Comparison of ENCODE assay signal across 12 cellular contexts in the genomic region with DNA sequence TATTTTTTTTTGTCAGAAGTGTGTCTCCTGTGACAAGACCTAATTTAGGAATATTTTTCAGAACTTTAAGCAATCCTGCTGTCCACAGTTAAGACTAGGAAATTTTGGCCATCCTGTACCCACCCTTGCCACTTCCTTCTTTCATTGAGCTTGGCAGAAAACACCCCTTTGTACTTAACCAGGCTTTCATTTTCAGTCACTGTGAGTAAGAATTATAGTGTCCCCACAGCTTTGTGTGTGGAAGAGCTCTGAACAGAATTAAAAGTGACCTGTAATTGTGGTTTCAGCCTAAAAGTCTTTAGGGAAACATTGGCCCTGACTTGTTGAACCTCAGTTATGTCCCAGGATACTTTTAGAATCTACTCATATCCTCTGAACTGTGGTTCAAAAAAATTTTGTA.
DNase-seq lines count a peak whose midpoint lies in the region; ATAC-seq, FAIRE-seq and TF ChIP-seq lines count a peak whose summit lies in the region.
"Had no signal": no experiment of that assay in that cellular context is flagged by ENCODE, and none has a peak within 500 bp of the region (broad histone marks: within the 10 kb centered on the region; RNA-seq: fewer than 3 reads in every experiment).

No MANE protein-coding gene starts in this region.

- ATAC-seq in GM19328 (IDR thresholded peaks at IDR 0.05; ENCODE audit: unreplicated experiment) = peak; percentile 54
- peak; percentile 71 for ATAC-seq in HG02885 (IDR thresholded peaks at IDR 0.05; ENCODE audit: poor library complexity, unreplicated experiment)
- ATAC-seq: left colon, right cardiac atrium had no signal

- H3K9me3 ChIP-seq in DOHH2 (ENCODE audit: control insufficient read depth, insufficient read depth, low read length) (peaks cover 27% of the 10 kb centered on the region), MM.1S (replicated peaks; ENCODE audit: insufficient read depth, low read length) (no peaks in the 10 kb centered on the region)
- H3K9me3 ChIP-seq: SK-N-SH had no signal

- BruUV-seq in Calu3 (replicated peaks; lab: Mats Ljungman, UMichigan) = no TSS peak

- peak overlapping the region; percentile 27 for H3K4me3 ChIP-seq in DOHH2 (ENCODE audit: low read length)
- H3K4me3 ChIP-seq in MM.1S (ENCODE audit: low read length) = no peak overlapping the region

- peak overlapping the region; percentile 78 for H3K27ac ChIP-seq in DOHH2 (ENCODE audit: low read depth, low read length)
- H3K27ac ChIP-seq in MM.1S (ENCODE audit: low read length) = no peak overlapping the region

- H3K9me2 ChIP-seq in DOHH2 (replicated peaks; ENCODE audit: control insufficient read depth, low read length) = no peaks in the 10 kb centered on the region
- no peaks in the 10 kb centered on the region for H3K9me2 ChIP-seq in MM.1S (replicated peaks; ENCODE audit: insufficient read depth, low read length)
- H3K9me2 ChIP-seq: SK-N-SH had no signal

- CTCF ChIA-PET in Calu3 (lab: Charles Lee) = no interaction called here

- 0 out of 2 replicates have a peak, but pooled peaks cover 7% of the 10 kb centered on the region for H3F3A ChIP-seq in DOHH2 (ENCODE audit: control insufficient read depth, insufficient read depth)
- no peaks in the 10 kb centered on the region for H3F3A ChIP-seq in MM.1S (ENCODE audit: insufficient read depth, low read length)

- no peak overlapping the region for H3K27ac Mint-ChIP-seq in Calu3 (ENCODE audit: unreplicated experiment)
- H3K27ac Mint-ChIP-seq: activated T-helper 1 cell treated with anti-CD3 and anti-CD28 coated beads, Interleukin-12 subunit alpha, Interleukin-12 subunit beta, Interleukin-2, Interleukin-4 antibody, amounts not matched to agents 30 ng/mL and 10 ng/mL and 1 ng/mL, durations not matched to agents 14 hours and 24 hours and 36 hours had no signal

- peak overlapping the region; percentile 12; the same call in 1 of the 2 replicates for H3K4me2 ChIP-seq in DOHH2 (ENCODE audit: low read length)
- H3K4me2 ChIP-seq in MM.1S (ENCODE audit: low read depth, low read length) = no peak overlapping the region
- H3K4me2 ChIP-seq: SK-N-SH had no signal

- H3K4me1 ChIP-seq in DOHH2 (ENCODE audit: control insufficient read depth, low read length) (peaks cover 52% of the 10 kb centered on the region), MM.1S (ENCODE audit: low read length) (no peaks in the 10 kb centered on the region)

- H3K27me3 ChIP-seq in DOHH2 (ENCODE audit: control insufficient read depth, low read length) = no peaks in the 10 kb centered on the region
- no peaks in the 10 kb centered on the region for H3K27me3 ChIP-seq in MM.1S (replicated peaks; ENCODE audit: insufficient read depth, low read length)

- no peak for FAIRE-seq in frontal cortex (lab: Jason Lieb, UNC)

- no peaks in the 10 kb centered on the region for H3K36me3 Mint-ChIP-seq in Calu3 (ENCODE audit: insufficient read depth, unreplicated experiment)

- H3K4me3 Mint-ChIP-seq in Calu3 (ENCODE audit: low read depth, unreplicated experiment) = no peak overlapping the region
- H3K4me3 Mint-ChIP-seq: activated T-helper 1 cell treated with anti-CD3 and anti-CD28 coated beads, Interleukin-12 subunit alpha, Interleukin-12 subunit beta, Interleukin-2, Interleukin-4 antibody, amounts not matched to agents 30 ng/mL and 10 ng/mL and 1 ng/mL, durations not matched to agents 14 hours and 24 hours and 36 hours had no signal

- DNase-seq in MM.1S (peak; percentile 23), AG08395 (ENCODE audit: low spot score) (no peak), SIG-M5 treated with dmso at 0.1 percent for 504 hours (lab: John Stamatoyannopoulos, UW; ENCODE audit: unreplicated experiment) (no peak), frontal cortex (ENCODE audit: low spot score in 2 of 2) (no peak), Calu3 (no peak)
- DNase-seq: left colon, right cardiac atrium, SK-N-SH had no signal

- H3K9ac ChIP-seq in MM.1S (ENCODE audit: low read length) = no peak overlapping the region
- H3K9ac ChIP-seq: SK-N-SH had no signal

- H3K36me3 ChIP-seq in DOHH2 (ENCODE audit: control insufficient read depth, low read length) (peaks cover 46% of the 10 kb centered on the region), MM.1S (replicated peaks; ENCODE audit: insufficient read depth, low read length) (no peaks in the 10 kb centered on the region)

- no peak for TF ChIP-seq CTCF in DOHH2 (IDR thresholded peaks at IDR 0.05; ENCODE audit: low read depth, low read length, poor library complexity, severe bottlenecking)
- no peak for TF ChIP-seq CTCF in MM.1S (IDR thresholded peaks at IDR 0.05; ENCODE audit: low read length)
- TF ChIP-seq CTCF in Calu3 (IDR thresholded peaks at IDR 0.05; ENCODE audit: unreplicated experiment) = no peak

- H3K79me2 ChIP-seq in DOHH2 (ENCODE audit: control insufficient read depth, low read length) (no peaks in the 10 kb centered on the region), MM.1S (ENCODE audit: low read length) (no peaks in the 10 kb centered on the region)

- intact Hi-C loops in Calu3 (cut with micrococcal nuclease; ENCODE audit: unreplicated experiment) = no loop called here

- no peaks in the 10 kb centered on the region for H3K9me3 Mint-ChIP-seq in Calu3 (ENCODE audit: low read depth, unreplicated experiment)
- H3K9me3 Mint-ChIP-seq: activated T-helper 1 cell treated with anti-CD3 and anti-CD28 coated beads, Interleukin-12 subunit alpha, Interleukin-12 subunit beta, Interleukin-2, Interleukin-4 antibody, amounts not matched to agents 30 ng/mL and 10 ng/mL and 1 ng/mL, durations not matched to agents 14 hours and 24 hours and 36 hours had no signal

- H4K20me1 ChIP-seq in DOHH2 (ENCODE audit: control insufficient read depth, insufficient read depth, low read depth, low read length) = no peaks in the 10 kb centered on the region
- H4K20me1 ChIP-seq in MM.1S (ENCODE audit: insufficient read depth, low read length) = no peaks in the 10 kb centered on the region

- H3K27me3 Mint-ChIP-seq in Calu3 (ENCODE audit: unreplicated experiment) = no peaks in the 10 kb centered on the region

- no peak overlapping the region for H2AFZ ChIP-seq in MM.1S (ENCODE audit: low read length)

- no peaks in the 10 kb centered on the region for H3K4me1 Mint-ChIP-seq in Calu3 (ENCODE audit: low read depth, unreplicated experiment)
